15 cellular contexts compared by ENCODE assay signal in genomic region chr2:3125761-3126130, GRCh38.
DNase-seq lines count a peak whose midpoint lies in the region; ATAC-seq and TF ChIP-seq lines count a peak whose summit lies in the region.
"Had no signal": no experiment of that assay in that cellular context is flagged by ENCODE, and none has a peak within 500 bp of the region (broad histone marks: within the 10 kb centered on the region; RNA-seq: fewer than 3 reads in every experiment).

No MANE protein-coding gene starts in this region.

- no peaks in the 10 kb centered on the region for H3K27me3 ChIP-seq in naive thymus-derived CD4-positive, alpha-beta T cell (ENCODE audit: control insufficient read depth in 2 of 2, insufficient read depth in 2 of 2, low read length in 2 of 2)
- H3K27me3 ChIP-seq in upper lobe of right lung = no peaks in the 10 kb centered on the region
- H3K27me3 ChIP-seq: BLaER1 had no signal

- no peaks in the 10 kb centered on the region for H3K36me3 ChIP-seq in naive thymus-derived CD4-positive, alpha-beta T cell (ENCODE audit: control insufficient read depth in 2 of 3, insufficient read depth in 3 of 3, low read length in 3 of 3)
- no peaks in the 10 kb centered on the region for H3K36me3 ChIP-seq in upper lobe of right lung
- H3K36me3 ChIP-seq: BLaER1 had no signal

- peaks cover 0 to 5% (median 0%) of the 10 kb centered on the region in 7 donors for H3K4me1 Mint-ChIP-seq in naive thymus-derived CD4-positive, alpha-beta T cell

- H3K9me3 ChIP-seq in naive thymus-derived CD4-positive, alpha-beta T cell (ENCODE audit: control insufficient read depth in 2 of 3, low read length in 3 of 3) = no peaks in the 10 kb centered on the region
- no peaks in the 10 kb centered on the region for H3K9me3 ChIP-seq in upper lobe of right lung

- CTCF ChIA-PET in naive thymus-derived CD4-positive, alpha-beta T cell (lab: Charles Lee) = no interaction called here

- H3K27me3 Mint-ChIP-seq in naive thymus-derived CD4-positive, alpha-beta T cell = peaks cover 0 to 7% (median 1%) of the 10 kb centered on the region in 5 donors
- H3K27me3 Mint-ChIP-seq: IgD-negative memory B cell had no signal

- H3K9me3 Mint-ChIP-seq in naive thymus-derived CD4-positive, alpha-beta T cell = peaks cover 0 to 2% (median 0%) of the 10 kb centered on the region in 11 donors
- H3K9me3 Mint-ChIP-seq: HFFc6, IgD-negative memory B cell had no signal

- H3K4me3 ChIP-seq in coronary artery (no peak overlapping the region), upper lobe of right lung (no peak overlapping the region)
- H3K4me3 ChIP-seq in naive thymus-derived CD4-positive, alpha-beta T cell (ENCODE audit: low read length) = no peak overlapping the region
- H3K4me3 ChIP-seq: BLaER1 had no signal

- DNase-seq in SHP77 (lab: John Stamatoyannopoulos, UW) (peak; percentile 50 to 69), SHP77 treated with DMSO at 0.1 percent for 48 hours (lab: John Stamatoyannopoulos, UW) (no peak), coronary artery (ENCODE audit: low spot score) (peak; percentile 38), upper lobe of right lung (peak; percentile 46)
- DNase-seq in naive thymus-derived CD4-positive, alpha-beta T cell = no peak
- no peak for DNase-seq in stimulated activated CD4-positive, alpha-beta T cell treated with anti-CD3 and anti-CD28 coated beads, Interleukin-4, amount 100 ng/mL, for 24 hours
- DNase-seq: HFFc6, NCI-H1417, NCI-H2029 treated with DMSO at 0.1 percent for 48 hours, NCI-H510A treated with DMSO at 0.1 percent for 48 hours had no signal

- no peaks in the 10 kb centered on the region for H3K4me1 ChIP-seq in naive thymus-derived CD4-positive, alpha-beta T cell (ENCODE audit: control insufficient read depth in 2 of 2, insufficient read depth in 2 of 2, low read length in 2 of 2)
- no peaks in the 10 kb centered on the region for H3K4me1 ChIP-seq in upper lobe of right lung

- intact Hi-C loops in naive thymus-derived CD4-positive, alpha-beta T cell (cut with micrococcal nuclease) = no loop called here
- intact Hi-C loops in upper lobe of right lung (cut with DNase I) = no loop called here

- H3K27ac Mint-ChIP-seq in naive thymus-derived CD4-positive, alpha-beta T cell = no peak overlapping the region
- H3K27ac Mint-ChIP-seq: HFFc6, IgD-negative memory B cell had no signal

- TF ChIP-seq CTCF in coronary artery (IDR thresholded peaks at IDR 0.05) = no peak
- no peak for TF ChIP-seq CTCF in upper lobe of right lung (IDR thresholded peaks at IDR 0.05)

- ATAC-seq in naive thymus-derived CD4-positive, alpha-beta T cell = peak; percentile 14
- ATAC-seq in upper lobe of right lung (peak; percentile 30), HG03432 (IDR thresholded peaks at IDR 0.05; ENCODE audit: unreplicated experiment) (no peak), HG03354 (IDR thresholded peaks at IDR 0.05; ENCODE audit: poor library complexity, severe bottlenecking, unreplicated experiment) (no peak)

- no peak overlapping the region for H3K4me3 Mint-ChIP-seq in naive thymus-derived CD4-positive, alpha-beta T cell

- POLR2A ChIA-PET in naive thymus-derived CD4-positive, alpha-beta T cell (lab: Charles Lee) = no interaction called here

- H3K36me3 Mint-ChIP-seq in naive thymus-derived CD4-positive, alpha-beta T cell = peaks cover 0 to 5% (median 0%) of the 10 kb centered on the region in 5 donors

- H3K27ac ChIP-seq in coronary artery (no peak overlapping the region), upper lobe of right lung (no peak overlapping the region)
- H3K27ac ChIP-seq in naive thymus-derived CD4-positive, alpha-beta T cell (ENCODE audit: low read depth, low read length) = no peak overlapping the region
- H3K27ac ChIP-seq: 22Rv1, BLaER1 had no signal

Comparison
In these comparisons a context has a peak if more than half of its experiments do, and no peak if none do; other contexts are left out.
1. DNase-seq: peak in SHP77 (2 of 2), coronary artery (single experiment) and upper lobe of right lung (single experiment); none in SHP77 treated with DMSO at 0.1 percent for 48 hours (single experiment), naive thymus-derived CD4-positive, alpha-beta T cell (0 of 9) and stimulated activated CD4-positive, alpha-beta T cell treated with anti-CD3 and anti-CD28 coated beads, Interleukin-4, amount 100 ng/mL, for 24 hours (single experiment).
2. ATAC-seq: peak in naive thymus-derived CD4-positive, alpha-beta T cell (single experiment) and upper lobe of right lung (single experiment); none in HG03432 (single experiment) and HG03354 (single experiment).